8 cellular contexts compared by ENCODE assay signal in genomic region chr4:3074846-3075651, GRCh38. TPM values are rescaled to one million over a fixed set of nuclear protein-coding genes. Genes with fewer than 3 reads are reported as not detected.
DNase-seq lines count a peak whose midpoint lies in the region; FAIRE-seq and TF ChIP-seq lines count a peak whose summit lies in the region.

No MANE protein-coding gene starts in this region.

- H3K27me3 ChIP-seq in HUES64 (ENCODE audit: insufficient read depth, low read length) (peaks cover 3% of the 10 kb centered on the region; the same call in 1 of the 2 replicates), neutrophil (no peaks in the 10 kb centered on the region)

- DNase-seq in NCI-H1436 (lab: John Stamatoyannopoulos, UW) (peak; percentile 30), NCI-H1436 treated with DMSO at 0.1 percent for 48 hours (lab: John Stamatoyannopoulos, UW) (no peak), RCC 7860 (ENCODE audit: low spot score) (peak; percentile 23), fibroblast of villous mesenchyme (ENCODE audit: low read depth) (peak; percentile 75), type B pancreatic cell (ENCODE audit: extremely low spot score, unreplicated experiment) (peak; percentile 75)
- peak; percentile 79 for DNase-seq in activated effector memory CD4-positive, alpha-beta T cell treated with anti-CD3 and anti-CD28 coated beads, Interleukin-2, amount 50 U/mL, for 16 hours

- H3K4me1 ChIP-seq in HUES64 (ENCODE audit: insufficient read depth, low read length) (peaks cover 11% of the 10 kb centered on the region), neutrophil (ENCODE audit: control insufficient read depth in 1 of 2, insufficient read depth in 1 of 2, low read depth in 1 of 2, low read length in 1 of 2) (peaks cover 17 to 24% of the 10 kb centered on the region in 2 experiments)

- H3K27ac Mint-ChIP-seq in type B pancreatic cell: peak overlapping the region; percentile 98

- no peak for FAIRE-seq in RCC 7860 (lab: Jason Lieb, UNC)

- H3K36me3 Mint-ChIP-seq in type B pancreatic cell: peaks cover 6% of the 10 kb centered on the region

- TF ChIP-seq CTCF in fibroblast of villous mesenchyme (IDR thresholded peaks at IDR 0.05; ENCODE audit: insufficient read depth, low read depth, low read length) (no peak), neutrophil (IDR thresholded peaks at IDR 0.05) (no peak), type B pancreatic cell (conservative IDR thresholded peaks at IDR 0.05) (no peak)

- H3K4me3 ChIP-seq in HUES64 (ENCODE audit: low read length) (peak overlapping the region; percentile 82), fibroblast of villous mesenchyme (ENCODE audit: low read depth, low read length) (peak overlapping the region; percentile 84), neutrophil (ENCODE audit: low read depth in 1 of 2, low read length in 1 of 2) (peak overlapping the region; percentile 86 to 100)

- H3K4me3 Mint-ChIP-seq in type B pancreatic cell: peak overlapping the region; percentile 97

- no peaks in the 10 kb centered on the region for H3K36me3 ChIP-seq in HUES64 (ENCODE audit: insufficient read depth, low read length)
- no peaks in the 10 kb centered on the region for H3K36me3 ChIP-seq in neutrophil

- H3K27ac ChIP-seq in HUES64 (ENCODE audit: low read depth, low read length) (peak overlapping the region; percentile 95), neutrophil (peak overlapping the region; percentile 95)

- peak overlapping the region; percentile 94 for H3K9ac ChIP-seq in HUES64 (ENCODE audit: low read depth, low read length)

- H3K27me3 Mint-ChIP-seq in type B pancreatic cell: no peaks in the 10 kb centered on the region

- H3K9me3 ChIP-seq in HUES64 (ENCODE audit: insufficient read depth, low read depth, low read length): no peaks in the 10 kb centered on the region
- H3K9me3 ChIP-seq in neutrophil: no peaks in the 10 kb centered on the region

- under 1% methylated on average over 57 of the region's 60 CpGs for WGBS in HUES64

- H3K9me3 Mint-ChIP-seq in type B pancreatic cell: no peaks in the 10 kb centered on the region

- H3K4me1 Mint-ChIP-seq in type B pancreatic cell (ENCODE audit: unreplicated experiment): peaks cover 20% of the 10 kb centered on the region

RNA-seq across cellular contexts. Expression of gene HTT, which starts 0.6 kb away (rescaled TPM):
- 21.7 TPM for polyA plus RNA-seq in HUES64 (2013, experiment 1 of 2)
- polyA plus RNA-seq in HUES64 (2013, experiment 2 of 2): 18.2 TPM
- total RNA-seq in fibroblast of villous mesenchyme: 60.6 and 65.2 TPM in 2 replicates
- 48.0 and 54.4 TPM in 2 replicates for total RNA-seq in type B pancreatic cell (ENCODE audit: low replicate concordance)

RNA-seq across cellular contexts. Expression of gene HTT-AS, which starts 0.7 kb away (rescaled TPM):
- not detected for polyA plus RNA-seq in HUES64 (2013, experiment 1 of 2)
- polyA plus RNA-seq in HUES64 (2013, experiment 2 of 2): not detected
- total RNA-seq in fibroblast of villous mesenchyme (not detected in 2 replicates), type B pancreatic cell (ENCODE audit: low replicate concordance) (not detected in 2 replicates)
